In genomic region chr14:60090864-60091519, GRCh38 we compare ENCODE assay signal across 8 cellular contexts. TPM values are rescaled to one million over a fixed set of nuclear protein-coding genes. Genes with fewer than 3 reads are reported as not detected.
DNase-seq lines count a peak whose midpoint lies in the region; ATAC-seq, FAIRE-seq and TF ChIP-seq lines count a peak whose summit lies in the region.

No MANE protein-coding gene starts in this region.

- H3K9ac ChIP-seq in BLaER1 = peak overlapping the region; percentile 92
- H3K9ac ChIP-seq in OCI-LY1 (ENCODE audit: low read length) = peak overlapping the region; percentile 94

- WGBS in pancreas, 2 donors = 8% methylated on average over 16 of the region's 16 CpGs

- ATAC-seq in left ventricle myocardium superior = peak; percentile 45
- ATAC-seq in pancreas = peak; percentile 22 to 43 (median 33)
- ATAC-seq in HG02763 (IDR thresholded peaks at IDR 0.05; ENCODE audit: unreplicated experiment) = no peak
- no peak for ATAC-seq in HG03442 (IDR thresholded peaks at IDR 0.05; ENCODE audit: unreplicated experiment)

- peak overlapping the region; percentile 95 for H3K27ac ChIP-seq in BLaER1
- peak overlapping the region; percentile 85 for H3K27ac ChIP-seq in OCI-LY1 (ENCODE audit: low read depth, low read length, poor library complexity, severe bottlenecking)
- peak overlapping the region; percentile 97 for H3K27ac ChIP-seq in angular gyrus (ENCODE audit: low read depth, low read length)
- H3K27ac ChIP-seq in pancreas = peak overlapping the region; percentile 93 to 99 (median 98)

- H4K20me1 ChIP-seq in BLaER1 (peaks cover 12% of the 10 kb centered on the region), OCI-LY1 (ENCODE audit: insufficient read depth, low read length) (no peaks in the 10 kb centered on the region)

- H3K27me3 ChIP-seq in BLaER1 = no peaks in the 10 kb centered on the region
- no peaks in the 10 kb centered on the region for H3K27me3 ChIP-seq in OCI-LY1 (ENCODE audit: insufficient read depth, low read length)
- H3K27me3 ChIP-seq in pancreas = no peaks in the 10 kb centered on the region

- H3K9me3 ChIP-seq in BLaER1 (no peaks in the 10 kb centered on the region), OCI-LY1 (ENCODE audit: low read length) (no peaks in the 10 kb centered on the region), pancreas (no peaks in the 10 kb centered on the region)

- H3F3A ChIP-seq in OCI-LY1 (ENCODE audit: insufficient read depth, low read length) = no peaks in the 10 kb centered on the region

- peak; percentile 53 for DNase-seq in HEK293T (ENCODE audit: extremely low spot score)
- DNase-seq in left ventricle myocardium superior = peak; percentile 39
- peak in 4 of 6 donors; percentile 31 to 66 (median 42) for DNase-seq in pancreas

- no peaks in the 10 kb centered on the region for H3K9me2 ChIP-seq in OCI-LY1 (ENCODE audit: low read depth, low read length)

- no peak overlapping the region for H2AFZ ChIP-seq in OCI-LY1 (ENCODE audit: low read length)

- intact Hi-C loops in left ventricle myocardium superior (cut with micrococcal nuclease) = no loop called here
- intact Hi-C loops in pancreas (cut with DNase I) = loop anchor here in 1 of 3 donors (10.0 kb wide), 1 partner anchor 64 kb away; no protein-coding TSS in a partner anchor

- H3K4me1 ChIP-seq in BLaER1 = peaks cover 36% of the 10 kb centered on the region
- H3K4me1 ChIP-seq in OCI-LY1 (ENCODE audit: insufficient read depth, low read length, severe bottlenecking) = peaks cover 50% of the 10 kb centered on the region
- peaks cover 0 to 11% (median 7%) of the 10 kb centered on the region in 3 donors for H3K4me1 ChIP-seq in pancreas

- H3K4me3 ChIP-seq in BLaER1 = peak overlapping the region; percentile 78
- peak overlapping the region; percentile 93 for H3K4me3 ChIP-seq in OCI-LY1 (ENCODE audit: low read depth, low read length, poor library complexity, severe bottlenecking)
- H3K4me3 ChIP-seq in pancreas = peak overlapping the region; percentile 55 to 67 (median 64)

- POLR2A ChIA-PET in HEK293T (lab: Yijun Ruan, JAX) = interaction anchor here (1.5 to 2.0 kb wide), 2 partner anchors 71 to 158 kb away, joined by 7 read pairs; partner anchors contain the start of gene PPM1A

- TF ChIP-seq CTCF in OCI-LY1 (IDR thresholded peaks at IDR 0.05; ENCODE audit: low read length) = no peak
- no peak for TF ChIP-seq CTCF in pancreas (IDR thresholded peaks at IDR 0.05)

- CTCF ChIA-PET in HEK293T (lab: Yijun Ruan, JAX) = interaction anchor here (0.9 kb wide), 1 partner anchor 160 kb away, joined by 3 read pairs; no protein-coding TSS in a partner anchor

- peak overlapping the region; percentile 85 for H3K4me2 ChIP-seq in BLaER1
- H3K4me2 ChIP-seq in OCI-LY1 (ENCODE audit: low read length) = peak overlapping the region; percentile 85

- no peak for FAIRE-seq in pancreas (lab: Jason Lieb, UNC)

- H3K36me3 ChIP-seq in BLaER1 (peaks cover 7% of the 10 kb centered on the region), OCI-LY1 (ENCODE audit: insufficient read depth, low read length) (no peaks in the 10 kb centered on the region), pancreas (no peaks in the 10 kb centered on the region)

- peaks cover 38% of the 10 kb centered on the region for H3K79me2 ChIP-seq in OCI-LY1 (ENCODE audit: insufficient read depth, low read length)

TF ChIP-seq in HEK293T, 16 proteins besides CTCF, POLR2A, EP300 and RAD21:
- TF ChIP-seq BHLHE40 (IDR thresholded peaks at IDR 0.05; ENCODE audit: borderline replicate concordance) = no peak
- peak; percentile 18; the same call in 1 of the 2 replicates for TF ChIP-seq ZNF384 (IDR thresholded peaks at IDR 0.05)

RNA-seq across cellular contexts. Expression of gene PCNX4, which starts 0.7 kb away (rescaled TPM):
- 23.2 TPM for total RNA-seq in left ventricle myocardium superior
- 10 to 100 TPM; 13.7 to 24.0 (median 16.1) TPM for total RNA-seq in pancreas
- 10 to 100 TPM in 1 of 2 donors, 1 to 10 TPM in 1; 9.5 to 21.6 TPM for polyA plus RNA-seq in pancreas

Comparison
In these comparisons a context has a peak if more than half of its experiments do, and no peak if none do; other contexts are left out.
1. ATAC-seq: peak in left ventricle myocardium superior (single experiment) and pancreas (4 of 4); none in HG02763 (single experiment) and HG03442 (single experiment).
2. Peak in every context shown above with its lines, with median percentiles within 50 percentile points of each other: H3K27ac ChIP-seq, H3K4me3 ChIP-seq and DNase-seq.